In the genomic region with DNA sequence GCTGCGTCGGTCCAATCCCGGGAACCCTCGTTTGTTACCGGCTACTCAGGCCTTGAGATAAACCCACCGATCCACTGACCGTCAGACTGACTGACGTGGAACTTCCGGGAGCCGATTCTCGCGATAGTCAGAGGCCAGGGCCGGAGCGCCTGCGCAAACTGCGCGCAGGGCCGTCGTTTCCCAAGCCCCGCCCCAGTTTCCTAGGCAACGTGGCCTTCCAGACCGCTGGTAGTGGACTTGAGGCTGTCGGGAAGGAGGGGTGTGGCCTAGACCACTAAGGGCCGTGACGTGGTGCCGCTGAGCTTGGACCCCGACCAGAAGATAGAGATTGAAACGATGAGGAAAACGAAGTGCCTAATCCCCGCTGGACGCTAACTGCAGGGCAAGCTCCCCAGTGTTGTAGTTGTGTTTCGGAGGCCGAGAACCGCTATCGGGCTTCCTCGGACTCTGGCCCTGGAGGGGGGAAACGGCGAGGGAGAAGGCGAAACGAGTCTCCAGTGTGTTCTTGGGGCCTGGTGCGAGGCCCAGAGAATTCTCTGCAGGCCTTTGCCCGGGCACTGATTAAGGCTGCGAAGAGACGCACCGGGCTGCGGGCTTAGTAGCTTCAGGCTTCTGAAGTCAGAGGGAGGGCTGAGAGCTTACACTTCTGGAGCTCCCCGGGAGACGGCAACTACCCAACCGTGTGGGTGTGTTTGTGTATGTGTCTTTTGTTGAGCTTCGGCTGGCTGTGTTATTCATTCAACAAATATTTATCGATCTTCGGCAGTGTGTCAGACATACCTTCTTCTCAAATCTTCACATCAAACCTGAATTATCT, we compare ENCODE assay signal across 8 cellular contexts. TPM values are rescaled to one million over a fixed set of nuclear protein-coding genes. Genes with fewer than 3 reads are reported as not detected.
A peak's percentile ranks its signal among the peaks of the same experiment; 100 is the strongest.
DNase-seq lines count a peak whose midpoint lies in the region; ATAC-seq, FAIRE-seq and TF ChIP-seq lines count a peak whose summit lies in the region.

A gene (minus strand): TSS at position 96 of the 817 bp plus-strand sequence. CDS start 97 bp downstream, outside the sequence.

- H3K27me3 Mint-ChIP-seq in T-helper 2 cell treated with Interferon-gamma antibody and Interleukin-4, amounts not matched to agents 5 μg/mL and 100 μg/mL, for 36 hours (ENCODE audit: low read depth), result peaks cover 7% of the 10 kb centered on the region

- H3K4me1 Mint-ChIP-seq in T-helper 2 cell treated with Interferon-gamma antibody and Interleukin-4, amounts not matched to agents 5 μg/mL and 100 μg/mL, for 36 hours (ENCODE audit: low read depth), result peaks cover 39% of the 10 kb centered on the region

- peak; percentile 90 for FAIRE-seq in urothelium cell line (lab: Jason Lieb, UNC)

- H3K36me3 Mint-ChIP-seq in T-helper 2 cell treated with Interferon-gamma antibody and Interleukin-4, amounts not matched to agents 5 μg/mL and 100 μg/mL, for 36 hours (ENCODE audit: low read depth), result peaks cover 6% of the 10 kb centered on the region

- DNase-seq in NCI-H1930 (lab: John Stamatoyannopoulos, UW) (peak; percentile 96 to 98), ascending aorta (ENCODE audit: low spot score in 2 of 2) (peak; percentile 97 to 100), right atrium auricular region (ENCODE audit: low spot score) (peak; percentile 100), psoas muscle (peak; percentile 99 to 100), urothelium cell line (ENCODE audit: low spot score) (peak; percentile 96)
- DNase-seq in T-helper 2 cell treated with Interferon-gamma antibody and Interleukin-4, amounts not matched to agents 5 μg/mL and 100 μg/mL, for 36 hours (ENCODE audit: low spot score), result peak; percentile 97

- H3K27ac Mint-ChIP-seq in T-helper 2 cell treated with Interferon-gamma antibody and Interleukin-4, amounts not matched to agents 5 μg/mL and 100 μg/mL, for 36 hours, result peak within 1 kb of the TSS; percentile 98

- ATAC-seq in GM18502 (IDR thresholded peaks at IDR 0.05; ENCODE audit: poor library complexity, unreplicated experiment) (peak; percentile 98), HG02970 (IDR thresholded peaks at IDR 0.05; ENCODE audit: low FRiP score, unreplicated experiment) (peak; percentile 97), psoas muscle (peak; percentile 98 to 100 (median 99))

- 0% methylated on average over 49 to 52 of the region's 52 CpGs for WGBS in psoas muscle, 3 donors

- H3K4me3 ChIP-seq in ascending aorta, result peak within 1 kb of the TSS; percentile 98 to 99
- H3K4me3 ChIP-seq in right atrium auricular region, result peak within 1 kb of the TSS; percentile 86 to 95
- peak within 1 kb of the TSS; percentile 87 for H3K4me3 ChIP-seq in psoas muscle

- TF ChIP-seq CTCF in ascending aorta (IDR thresholded peaks at IDR 0.05) (no peak), right atrium auricular region (IDR thresholded peaks at IDR 0.05) (no peak), psoas muscle (IDR thresholded peaks at IDR 0.05) (no peak)

- peak within 1 kb of the TSS; percentile 99 for H3K4me3 Mint-ChIP-seq in T-helper 2 cell treated with Interferon-gamma antibody and Interleukin-4, amounts not matched to agents 5 μg/mL and 100 μg/mL, for 36 hours

- intact Hi-C loops in ascending aorta (cut with DNase I), result loop anchor here (1.0 to 5.0 kb wide), 4 partner anchors 47 to 1553 kb away; a partner anchor contains a TSS
- intact Hi-C loops in psoas muscle (cut with DNase I), result loop anchor here in 1 of 2 donors (2.0 kb wide), 1 partner anchor 45 kb away; a partner anchor contains a TSS

- H3K27me3 ChIP-seq in ascending aorta (no peaks in the 10 kb centered on the region), right atrium auricular region (no peaks in the 10 kb centered on the region), psoas muscle (ENCODE audit: insufficient read depth in 3 of 3, low read length in 2 of 3) (no peaks in the 10 kb centered on the region)

- no peaks in the 10 kb centered on the region for H3K9me3 ChIP-seq in ascending aorta
- H3K9me3 ChIP-seq in right atrium auricular region, result no peaks in the 10 kb centered on the region
- no peaks in the 10 kb centered on the region for H3K9me3 ChIP-seq in psoas muscle

- peak within 1 kb of the TSS; percentile 96 for H3K27ac ChIP-seq in ascending aorta
- peak within 1 kb of the TSS; percentile 95 to 96 for H3K27ac ChIP-seq in right atrium auricular region
- H3K27ac ChIP-seq in psoas muscle, result peak within 1 kb of the TSS; percentile 91

- peaks cover 1 to 25% of the 10 kb centered on the region in 2 donors for H3K4me1 ChIP-seq in ascending aorta
- H3K4me1 ChIP-seq in right atrium auricular region, result peaks cover 0 to 43% of the 10 kb centered on the region in 2 donors
- peaks cover 51% of the 10 kb centered on the region for H3K4me1 ChIP-seq in psoas muscle

- H3K36me3 ChIP-seq in ascending aorta, result no peaks in the 10 kb centered on the region
- no peaks in the 10 kb centered on the region for H3K36me3 ChIP-seq in right atrium auricular region
- H3K36me3 ChIP-seq in psoas muscle (ENCODE audit: insufficient read depth in 1 of 2, low read depth in 1 of 2), result no peaks in the 10 kb centered on the region

- H3K9me3 Mint-ChIP-seq in T-helper 2 cell treated with Interferon-gamma antibody and Interleukin-4, amounts not matched to agents 5 μg/mL and 100 μg/mL, for 36 hours, result no peaks in the 10 kb centered on the region

RNA-seq across cellular contexts. Expression of the gene that starts here (rescaled TPM):
- total RNA-seq in ascending aorta (26.6 TPM), right atrium auricular region (10 to 100 TPM; 53.4 to 65.8 TPM), psoas muscle (10 to 100 TPM; 36.1 to 41.2 (median 38.2) TPM)
- polyA plus RNA-seq in psoas muscle, result 10 to 100 TPM; 25.6 to 96.3 (median 38.3) TPM

Comparison
In these comparisons a context has a peak if more than half of its experiments do, and no peak if none do; other contexts are left out.
1. Peak in every context shown above with its lines: DNase-seq, ATAC-seq, H3K4me3 ChIP-seq and H3K27ac ChIP-seq.